In the genomic region with DNA sequence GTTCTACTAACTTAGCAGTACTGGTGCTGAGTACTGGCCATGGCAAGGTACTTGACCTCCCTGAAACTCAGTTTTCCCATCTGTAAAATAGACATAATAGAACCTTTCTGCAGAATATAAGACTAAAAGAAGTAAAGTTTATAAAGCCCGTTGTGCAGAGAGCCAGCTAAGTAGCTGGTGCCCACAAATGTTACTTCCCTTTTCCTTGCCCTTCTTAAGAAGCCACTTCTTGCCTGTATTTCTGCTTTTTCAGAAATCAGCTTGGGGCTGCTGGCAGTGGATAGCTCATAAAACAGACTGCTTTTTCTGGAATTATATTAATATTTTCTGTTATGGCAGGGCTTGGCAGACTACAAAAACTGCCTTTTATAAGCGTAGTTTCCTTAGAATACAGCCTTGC, we compare ENCODE assay signal across 3 cellular contexts. TPM values are rescaled to one million over a fixed set of nuclear protein-coding genes. Genes with fewer than 3 reads are reported as not detected.
"Had no signal": no experiment of that assay in that cellular context is flagged by ENCODE, and none has a peak within 500 bp of the region (broad histone marks: within the 10 kb centered on the region; RNA-seq: fewer than 3 reads in every experiment).

No MANE protein-coding gene starts in this region.

RNA-seq across cellular contexts. Expression of a gene that starts 40.7 kb away (rescaled TPM):
- total RNA-seq: OCI-LY7, SJSA1, SK-MEL-5 had no signal
